28 cellular contexts compared by ENCODE assay signal in the genomic region with DNA sequence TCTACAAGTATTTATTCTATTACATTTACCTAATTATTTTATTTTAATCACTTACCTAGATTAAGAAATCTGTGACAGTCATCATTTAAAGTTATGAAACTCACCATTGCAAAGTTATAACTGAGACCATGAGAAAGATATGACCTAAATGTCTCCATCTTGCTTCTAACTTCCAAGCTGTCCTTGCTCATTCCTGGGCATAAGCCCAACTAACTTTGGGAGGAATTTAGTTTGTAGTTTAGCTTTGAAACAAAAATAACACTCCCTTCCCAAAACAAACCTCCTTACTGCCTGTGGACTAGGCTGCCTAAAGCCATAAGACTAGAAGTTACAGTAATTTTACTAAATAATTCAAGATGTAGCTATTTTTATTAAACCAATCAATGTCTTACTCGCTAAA.
"Had no signal": no experiment of that assay in that cellular context is flagged by ENCODE, and none has a peak within 500 bp of the region (broad histone marks: within the 10 kb centered on the region; RNA-seq: fewer than 3 reads in every experiment).

No MANE protein-coding gene starts in this region.

- FAIRE-seq: endothelial cell of umbilical vein had no signal

- H3K36me3 ChIP-seq: cardiac muscle cell, left lung, right atrium auricular region, thyroid gland, upper lobe of right lung had no signal

- H3K36me3 Mint-ChIP-seq: activated naive CD8-positive, alpha-beta T cell; immature natural killer cell; naive thymus-derived CD8-positive, alpha-beta T cell; T-cell had no signal

- H3K4me1 ChIP-seq: left lung, psoas muscle, right atrium auricular region, thyroid gland, upper lobe of right lung had no signal

- H3K27ac ChIP-seq: cardiac muscle cell, hepatocyte, left lung, psoas muscle, right atrium auricular region, thyroid gland, upper lobe of right lung, VCaP had no signal

- H3K4me3 Mint-ChIP-seq: activated CD4-positive, alpha-beta T cell treated with anti-CD3 and anti-CD28 coated beads, Interleukin-2, amount 10 ng/mL, durations not matched to agents 7 days and 5 days; activated CD8-positive, alpha-beta T cell treated with anti-CD3 and anti-CD28 coated beads, Interleukin-2, amount 10 ng/mL, durations not matched to agents 7 days and 5 days; activated naive CD8-positive, alpha-beta T cell; immature natural killer cell; naive thymus-derived CD8-positive, alpha-beta T cell; T-cell; T-helper 2 cell treated with Interferon-gamma antibody and Interleukin-4, amounts not matched to agents 5 μg/mL and 100 μg/mL, for 36 hours had no signal

- DNase-seq: activated CD4-positive, alpha-beta T cell treated with anti-CD3 and anti-CD28 coated beads, Interleukin-2, amount 10 ng/mL, durations not matched to agents 7 days and 5 days; activated CD8-positive, alpha-beta T cell treated with anti-CD3 and anti-CD28 coated beads, Interleukin-2, amount 10 ng/mL, durations not matched to agents 7 days and 5 days; activated gamma-delta T cell treated with Interleukin-2 at 50 U/mL for 16 hours; activated T-cell treated with anti-CD3 and anti-CD28 coated beads, Interleukin-2, amount 50 U/mL, for 1 hour; cortex of kidney; effector CD4-positive, alpha-beta T cell; foreskin melanocyte; immature natural killer cell; kidney glomerular epithelial cell; left lung; naive thymus-derived CD8-positive, alpha-beta T cell; psoas muscle; stimulated activated CD4-positive, alpha-beta T cell treated with anti-CD3 and anti-CD28 coated beads, Interleukin-4, amount 100 ng/mL, for 24 hours; stimulated activated naive CD8-positive, alpha-beta T cell treated with anti-CD3 and anti-CD28 coated beads, Interleukin-15, Interleukin-2, amounts not matched to agents 100 U/mL and 50 U/mL, for 24 hours; substantia nigra; T-cell; thyroid gland; upper lobe of right lung had no signal

- H2AFZ ChIP-seq: hepatocyte had no signal

- H3K9me3 ChIP-seq: psoas muscle, thyroid gland, upper lobe of right lung had no signal

- H3K4me2 ChIP-seq: hepatocyte had no signal

- ATAC-seq: activated CD4-positive, CD25-positive, alpha-beta regulatory T cell treated with anti-CD3 and anti-CD28 coated beads, Interleukin-2, amount 50 U/mL, for 24 hours; activated CD8-positive, alpha-beta T cell treated with anti-CD3 and anti-CD28 coated beads, Interleukin-2, amount 10 ng/mL, durations not matched to agents 7 days and 5 days; esophagus mucosa; left lung; naive thymus-derived CD8-positive, alpha-beta T cell; psoas muscle; stimulated activated naive CD8-positive, alpha-beta T cell treated with anti-CD3 and anti-CD28 coated beads, Interleukin-15, Interleukin-2, amounts not matched to agents 100 U/mL and 50 U/mL, for 24 hours; T-cell; upper lobe of right lung had no signal

- H3K79me2 ChIP-seq: hepatocyte had no signal

- H3K27me3 ChIP-seq: cardiac muscle cell, hepatocyte, left lung, right atrium auricular region, thyroid gland, upper lobe of right lung had no signal

- H3K4me1 Mint-ChIP-seq: immature natural killer cell had no signal

- H3K27ac Mint-ChIP-seq: activated CD4-positive, alpha-beta T cell treated with anti-CD3 and anti-CD28 coated beads, Interleukin-2, amount 10 ng/mL, durations not matched to agents 7 days and 5 days; activated CD8-positive, alpha-beta T cell treated with anti-CD3 and anti-CD28 coated beads, Interleukin-2, amount 10 ng/mL, durations not matched to agents 7 days and 5 days; activated naive CD8-positive, alpha-beta T cell; immature natural killer cell; naive thymus-derived CD8-positive, alpha-beta T cell; T-cell; T-helper 2 cell treated with Interferon-gamma antibody and Interleukin-4, amounts not matched to agents 5 μg/mL and 100 μg/mL, for 36 hours had no signal

- H3K4me3 ChIP-seq: cardiac muscle cell, hepatocyte, left lung, lung, psoas muscle, right atrium auricular region, thyroid gland, upper lobe of right lung had no signal
